In the genomic region with DNA sequence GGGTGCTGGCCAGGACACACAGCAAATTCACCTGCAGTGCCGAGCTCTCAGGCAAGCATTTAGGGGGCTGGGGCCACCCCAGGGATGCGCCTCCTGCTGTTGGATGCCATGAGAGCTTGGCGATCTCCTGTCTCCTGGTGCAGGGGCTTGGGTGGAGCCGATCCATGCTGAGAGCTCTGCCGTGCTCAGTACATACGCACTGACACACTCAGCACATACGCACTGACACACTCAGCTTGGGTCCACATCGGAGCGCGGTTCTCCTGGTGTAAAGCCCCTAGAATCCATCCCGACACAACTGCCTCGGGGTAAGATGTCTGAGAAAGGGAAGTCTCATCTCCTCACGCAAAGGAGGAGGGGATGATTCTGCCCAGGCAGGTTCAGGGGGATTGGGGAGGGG, we compare ENCODE assay signal across 7 cellular contexts. TPM values are rescaled to one million over a fixed set of nuclear protein-coding genes. Genes with fewer than 3 reads are reported as not detected.
"Had no signal": no experiment of that assay in that cellular context is flagged by ENCODE, and none has a peak within 500 bp of the region (broad histone marks: within the 10 kb centered on the region; RNA-seq: fewer than 3 reads in every experiment).

No MANE protein-coding gene starts in this region.

RNA-seq across cellular contexts. Expression of a gene that starts 10.3 kb away (rescaled TPM):
- total RNA-seq: LHCN-M2, MCF 10A, OCI-LY7, PC-3, Right ventricle myocardium inferior, SJCRH30 had no signal
- polyA plus RNA-seq: IgD-negative memory B cell had no signal

RNA-seq across cellular contexts. Expression of a gene that starts 14.4 kb away (rescaled TPM):
- total RNA-seq: LHCN-M2, MCF 10A, OCI-LY7, PC-3, Right ventricle myocardium inferior, SJCRH30 had no signal
- polyA plus RNA-seq: IgD-negative memory B cell had no signal

RNA-seq across cellular contexts. Expression of a gene that starts 25.9 kb away (rescaled TPM):
- total RNA-seq: LHCN-M2, MCF 10A, OCI-LY7, PC-3, Right ventricle myocardium inferior, SJCRH30 had no signal
- polyA plus RNA-seq: IgD-negative memory B cell had no signal
